ENCODE assay signal across 1 cellular context in the genomic region with DNA sequence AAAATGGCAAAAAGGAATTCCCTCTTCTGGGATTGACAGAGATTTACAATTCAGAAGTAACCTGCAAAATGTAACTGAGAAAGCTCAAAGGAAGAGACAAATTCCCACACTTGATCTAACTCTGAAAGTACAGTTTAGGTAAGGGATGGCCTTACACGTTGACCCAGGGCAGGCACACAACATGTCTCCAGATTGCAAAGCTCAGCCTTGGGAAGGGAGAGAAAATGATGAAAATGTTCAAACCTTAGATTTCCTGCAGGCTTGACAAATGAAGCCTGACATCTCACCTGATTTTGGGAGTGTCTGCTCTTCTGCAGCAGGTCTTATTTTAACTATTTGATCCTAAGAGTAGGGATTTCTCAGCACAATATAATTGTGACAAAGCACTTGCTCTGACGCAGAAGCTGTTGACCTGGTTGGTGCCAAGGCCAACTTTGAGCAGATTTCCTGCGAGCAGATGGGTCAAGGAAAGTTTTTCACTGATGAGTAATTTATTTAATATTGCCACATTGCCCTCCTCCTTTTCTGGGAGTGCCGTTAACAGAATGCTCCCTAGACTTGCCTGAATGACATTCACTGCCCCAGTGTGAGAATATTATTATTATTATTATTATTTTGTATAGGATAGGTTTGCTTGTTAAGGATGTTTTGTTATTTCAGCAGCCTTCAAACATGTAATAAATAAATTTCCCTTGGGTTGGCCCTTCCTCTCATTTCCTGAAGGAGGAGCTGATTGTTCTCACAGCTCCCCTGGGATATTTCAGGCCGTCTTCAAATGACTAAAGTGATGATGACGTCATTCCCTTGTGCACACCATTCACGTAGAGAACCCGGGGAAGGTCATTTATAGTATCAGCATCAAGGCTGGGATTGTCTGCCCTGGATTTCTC.
TF ChIP-seq lines count a peak whose summit lies in the region.

No MANE protein-coding gene starts in this region.

TF ChIP-seq in A549, 52 proteins besides CTCF, POLR2A, EP300 and RAD21 (continued from another document):
- TF ChIP-seq, protein P1, sequence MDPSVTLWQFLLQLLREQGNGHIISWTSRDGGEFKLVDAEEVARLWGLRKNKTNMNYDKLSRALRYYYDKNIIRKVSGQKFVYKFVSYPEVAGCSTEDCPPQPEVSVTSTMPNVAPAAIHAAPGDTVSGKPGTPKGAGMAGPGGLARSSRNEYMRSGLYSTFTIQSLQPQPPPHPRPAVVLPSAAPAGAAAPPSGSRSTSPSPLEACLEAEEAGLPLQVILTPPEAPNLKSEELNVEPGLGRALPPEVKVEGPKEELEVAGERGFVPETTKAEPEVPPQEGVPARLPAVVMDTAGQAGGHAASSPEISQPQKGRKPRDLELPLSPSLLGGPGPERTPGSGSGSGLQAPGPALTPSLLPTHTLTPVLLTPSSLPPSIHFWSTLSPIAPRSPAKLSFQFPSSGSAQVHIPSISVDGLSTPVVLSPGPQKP (IDR thresholded peaks at IDR 0.05; ENCODE audit: low read depth, low read length), result no peak
- peak; percentile 75; the same call in 1 of the 2 replicates for TF ChIP-seq ZSCAN20 (CRISPR knock-in tag; IDR thresholded peaks at IDR 0.05)
- TF ChIP-seq CHD2 (IDR thresholded peaks at IDR 0.05; ENCODE audit: low read length, partially characterized antibody), result no peak
- TF ChIP-seq HOXA7 (CRISPR knock-in tag; IDR thresholded peaks at IDR 0.05), result no peak
- no peak for TF ChIP-seq RFX5 (IDR thresholded peaks at IDR 0.05)
- TF ChIP-seq PHF8 (IDR thresholded peaks at IDR 0.05; ENCODE audit: borderline replicate concordance, low read depth), result no peak
- no peak for TF ChIP-seq CBX2 (IDR thresholded peaks at IDR 0.05; ENCODE audit: borderline replicate concordance, low read depth)
- no peak for TF ChIP-seq CHD4 (IDR thresholded peaks at IDR 0.05; ENCODE audit: borderline replicate concordance)
- 0 out of 2 replicates have a peak, but pooled peaks have one; percentile 32 for TF ChIP-seq NFE2L2 (conservative IDR thresholded peaks at IDR 0.05; ENCODE audit: low read length)
- TF ChIP-seq MAZ (IDR thresholded peaks at IDR 0.05; ENCODE audit: borderline replicate concordance, low read depth, low read length), result no peak
- TF ChIP-seq NPAS2 (CRISPR knock-in tag; IDR thresholded peaks at IDR 0.05; ENCODE audit: borderline replicate concordance), result no peak
- TF ChIP-seq SREBF2 (IDR thresholded peaks at IDR 0.05), result no peak
- TF ChIP-seq, protein P2, sequence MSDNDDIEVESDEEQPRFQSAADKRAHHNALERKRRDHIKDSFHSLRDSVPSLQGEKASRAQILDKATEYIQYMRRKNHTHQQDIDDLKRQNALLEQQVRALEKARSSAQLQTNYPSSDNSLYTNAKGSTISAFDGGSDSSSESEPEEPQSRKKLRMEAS (IDR thresholded peaks at IDR 0.05), result peak; percentile 58; the same call in 1 of the 2 replicates
- TF ChIP-seq KDM5A (IDR thresholded peaks at IDR 0.05), result no peak
- TF ChIP-seq RCOR1 (IDR thresholded peaks at IDR 0.05; ENCODE audit: low read depth, low read length), result no peak
- TF ChIP-seq FOXS1 (CRISPR knock-in tag; IDR thresholded peaks at IDR 0.05), result peak; percentile 51; the same call in 1 of the 2 replicates
- no peak for TF ChIP-seq HEYL (CRISPR knock-in tag; IDR thresholded peaks at IDR 0.05)
- TF ChIP-seq BHLHE40 (IDR thresholded peaks at IDR 0.05; ENCODE audit: low read depth, low read length), result no peak
- TF ChIP-seq CEBPB (IDR thresholded peaks at IDR 0.05), result peak; percentile 87 to 92
- TF ChIP-seq, protein P3, sequence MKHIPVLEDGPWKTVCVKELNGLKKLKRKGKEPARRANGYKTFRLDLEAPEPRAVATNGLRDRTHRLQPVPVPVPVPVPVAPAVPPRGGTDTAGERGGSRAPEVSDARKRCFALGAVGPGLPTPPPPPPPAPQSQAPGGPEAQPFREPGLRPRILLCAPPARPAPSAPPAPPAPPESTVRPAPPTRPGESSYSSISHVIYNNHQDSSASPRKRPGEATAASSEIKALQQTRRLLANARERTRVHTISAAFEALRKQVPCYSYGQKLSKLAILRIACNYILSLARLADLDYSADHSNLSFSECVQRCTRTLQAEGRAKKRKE (CRISPR knock-in tag; IDR thresholded peaks at IDR 0.05; ENCODE audit: low read depth), result peak; percentile 23; the same call in 1 of the 2 replicates
- no peak for TF ChIP-seq TP53 (CRISPR knock-in tag; IDR thresholded peaks at IDR 0.05)
- no peak for TF ChIP-seq HDAC2 (IDR thresholded peaks at IDR 0.05)
- no peak for TF ChIP-seq TFCP2L1 (CRISPR knock-in tag; IDR thresholded peaks at IDR 0.05)
- TF ChIP-seq, protein P4, sequence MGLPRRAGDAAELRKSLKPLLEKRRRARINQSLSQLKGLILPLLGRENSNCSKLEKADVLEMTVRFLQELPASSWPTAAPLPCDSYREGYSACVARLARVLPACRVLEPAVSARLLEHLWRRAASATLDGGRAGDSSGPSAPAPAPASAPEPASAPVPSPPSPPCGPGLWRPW (IDR thresholded peaks at IDR 0.05), result peak; percentile 73; the same call in 1 of the 2 replicates
- no peak for TF ChIP-seq RNF2 (IDR thresholded peaks at IDR 0.05; ENCODE audit: borderline replicate concordance, low read depth)
- no peak for TF ChIP-seq POLR2AphosphoS2 (conservative IDR thresholded peaks at IDR 0.05; ENCODE audit: low read length)
- TF ChIP-seq, protein P5, sequence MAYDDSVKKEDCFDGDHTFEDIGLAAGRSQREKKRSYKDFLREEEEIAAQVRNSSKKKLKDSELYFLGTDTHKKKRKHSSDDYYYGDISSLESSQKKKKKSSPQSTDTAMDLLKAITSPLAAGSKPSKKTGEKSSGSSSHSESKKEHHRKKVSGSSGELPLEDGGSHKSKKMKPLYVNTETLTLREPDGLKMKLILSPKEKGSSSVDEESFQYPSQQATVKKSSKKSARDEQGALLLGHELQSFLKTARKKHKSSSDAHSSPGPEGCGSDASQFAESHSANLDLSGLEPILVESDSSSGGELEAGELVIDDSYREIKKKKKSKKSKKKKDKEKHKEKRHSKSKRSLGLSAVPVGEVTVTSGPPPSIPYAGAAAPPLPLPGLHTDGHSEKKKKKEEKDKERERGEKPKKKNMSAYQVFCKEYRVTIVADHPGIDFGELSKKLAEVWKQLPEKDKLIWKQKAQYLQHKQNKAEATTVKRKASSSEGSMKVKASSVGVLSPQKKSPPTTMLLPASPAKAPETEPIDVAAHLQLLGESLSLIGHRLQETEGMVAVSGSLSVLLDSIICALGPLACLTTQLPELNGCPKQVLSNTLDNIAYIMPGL (CRISPR knock-in tag; IDR thresholded peaks at IDR 0.05; ENCODE audit: borderline replicate concordance), result no peak
- peak; percentile 92 for TF ChIP-seq GATA3 (IDR thresholded peaks at IDR 0.05; ENCODE audit: borderline replicate concordance)
- TF ChIP-seq SMC3 (IDR thresholded peaks at IDR 0.05), result peak; percentile 49
